In the genomic region with DNA sequence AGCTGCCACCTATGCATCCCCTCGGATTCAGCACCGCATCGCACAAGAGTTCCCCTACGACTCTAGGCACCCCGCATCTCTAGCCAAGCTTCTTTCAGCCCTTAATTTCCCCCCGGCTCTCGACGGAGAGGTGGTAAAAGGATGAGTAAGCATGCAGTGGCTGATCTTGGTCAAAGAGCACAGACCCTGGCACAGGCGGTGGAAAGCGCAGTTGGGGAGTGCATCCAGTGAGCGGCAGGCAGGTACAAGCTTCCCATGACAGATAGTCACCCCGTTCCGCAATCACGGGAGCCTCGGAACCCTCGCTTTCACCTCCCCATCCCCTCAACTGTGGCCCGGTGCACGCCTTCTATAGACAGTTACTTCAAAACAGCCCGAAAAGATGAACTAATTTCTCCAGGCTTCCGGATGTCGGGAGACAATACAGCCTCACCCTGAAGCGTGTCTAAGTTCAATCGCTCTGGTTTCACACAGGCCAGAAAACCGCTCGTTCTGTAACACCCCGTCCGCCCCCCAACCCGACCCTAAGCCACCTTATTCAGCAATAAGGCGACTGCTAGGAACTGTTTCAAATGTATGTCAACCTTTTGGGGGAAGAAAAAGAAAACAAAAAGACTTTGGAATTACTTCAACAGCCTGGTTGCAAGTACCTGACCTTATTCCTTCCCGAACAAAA, we compare ENCODE assay signal across 8 cellular contexts. TPM values are rescaled to one million over a fixed set of nuclear protein-coding genes. Genes with fewer than 3 reads are reported as not detected.
DNase-seq lines count a peak whose midpoint lies in the region; ATAC-seq and TF ChIP-seq lines count a peak whose summit lies in the region.

No MANE protein-coding gene starts in this region.

- no peak for ATAC-seq in IMR-90 (ENCODE audit: low read depth)
- no peak for ATAC-seq in lower lobe of right lung
- ATAC-seq in HG03139 (IDR thresholded peaks at IDR 0.05; ENCODE audit: unreplicated experiment): no peak
- no peak for ATAC-seq in GM18520 (IDR thresholded peaks at IDR 0.05; ENCODE audit: unreplicated experiment)

- POLR2A ChIA-PET in IMR-90 (lab: Charles Lee; ENCODE audit: unreplicated experiment): interaction anchor here (0.6 kb wide), 2 partner anchors 46 to 255 kb away, joined by 3 to 6 read pairs; no protein-coding TSS in a partner anchor

- H3K36me3 ChIP-seq in BLaER1: peaks cover 33% of the 10 kb centered on the region
- no peaks in the 10 kb centered on the region for H3K36me3 ChIP-seq in IMR-90 (ENCODE audit: control insufficient read depth, insufficient read depth, low read length)
- no peaks in the 10 kb centered on the region for H3K36me3 ChIP-seq in lower lobe of right lung

- H2BK120ac ChIP-seq in IMR-90 (ENCODE audit: low read depth, low read length): peak overlapping the region; percentile 48

- peak overlapping the region; percentile 85 for H3K4ac ChIP-seq in IMR-90 (ENCODE audit: low read depth, low read length)

- peak overlapping the region; percentile 97 for H3K56ac ChIP-seq in IMR-90 (ENCODE audit: extremely low read depth, insufficient read depth, low read length)

- peaks cover 17% of the 10 kb centered on the region for H3K36me3 Mint-ChIP-seq in dendritic cell treated with granulocyte-macrophage colony-stimulating factor and Interleukin-4, amounts not matched to agents 40 ng/mL and 50 ng/mL, for 4 days (ENCODE audit: low read depth)

- no peak overlapping the region for H3K18ac ChIP-seq in IMR-90 (ENCODE audit: low read depth, low read length)

- in situ Hi-C loops in IMR-90 (cut with MboI; ENCODE audit: low sequenced_read_pairs): no loop called here

- H3K4me1 ChIP-seq in BLaER1 (peaks cover 23% of the 10 kb centered on the region), IMR-90 (ENCODE audit: control insufficient read depth, insufficient read depth, low read length) (peaks cover 2% of the 10 kb centered on the region; the same call in 1 of the 2 replicates), lower lobe of right lung (peaks cover 57% of the 10 kb centered on the region)

- H3K4me3 ChIP-seq in BLaER1 (peak overlapping the region; percentile 98), IMR-90 (ENCODE audit: insufficient read depth, low read depth, low read length) (peak overlapping the region; percentile 74), lower lobe of right lung (peak overlapping the region; percentile 75)

- H4K5ac ChIP-seq in IMR-90 (ENCODE audit: low read depth, low read length): no peak overlapping the region

- peak; percentile 63; the same call in 1 of the 2 replicates for TF ChIP-seq POLR2A in IMR-90 (IDR thresholded peaks at IDR 0.05; ENCODE audit: low read depth, low read length)

- CTCF ChIA-PET in IMR-90 (lab: Yijun Ruan, JAX): interaction anchor here (0.6 kb wide), 1 partner anchor 31 kb away, joined by 3 read pairs; no protein-coding TSS in a partner anchor

- H3K27ac ChIP-seq in BLaER1: peak overlapping the region; percentile 99
- peak overlapping the region; percentile 76 for H3K27ac ChIP-seq in IMR-90 (ENCODE audit: insufficient read depth, low read length)
- H3K27ac ChIP-seq in lower lobe of right lung: peak overlapping the region; percentile 97

- intact Hi-C loops in IMR-90 (cut with micrococcal nuclease) (loop anchor here (2.0 kb wide), 3 partner anchors 57 to 241 kb away; no protein-coding TSS in a partner anchor), lower lobe of right lung (cut with DNase I) (no loop called here)
- intact Hi-C loops in dendritic cell treated with granulocyte-macrophage colony-stimulating factor and Interleukin-4, amounts not matched to agents 40 ng/mL and 50 ng/mL, for 4 days (cut with micrococcal nuclease): no loop called here

- 0% methylated on average over 2 of the region's 30 CpGs; no CpG with 5 or more reads in 1 of the 2 experiments for WGBS in IMR-90 (ENCODE audit: extremely low coverage in 2 of 2, insufficient read length in 1 of 2), 2 experiments

- peaks cover 3 to 43% of the 10 kb centered on the region in 2 experiments; a peak in 2 of 4 replicates for H3K79me1 ChIP-seq in IMR-90 (ENCODE audit: low read depth in 1 of 2, low read length in 2 of 2)

- H2AFZ ChIP-seq in IMR-90 (replicated peaks; ENCODE audit: low read length, poor library complexity): peak overlapping the region; percentile 85

- no peak overlapping the region for H2BK20ac ChIP-seq in IMR-90 (ENCODE audit: low read depth, low read length)

- DNase-seq in IMR-90: peak; percentile 48
- peak; percentile 77 for DNase-seq in activated CD4-positive, alpha-beta T cell treated with anti-CD3 and anti-CD28 coated beads for 48 hours
- DNase-seq in lower lobe of right lung: peak; percentile 66
- peak; percentile 26 to 43 (median 38) for DNase-seq in stimulated activated CD4-positive, alpha-beta T cell treated with anti-CD3 and anti-CD28 coated beads, TNF-alpha, amount 100 ng/mL, for 48 hours (ENCODE audit: low read depth in 3 of 3)

- dilution Hi-C loops in IMR-90 (cut with HindIII; ENCODE audit: low sequenced_read_pairs, unreplicated experiment): no loop called here

- H3K9me1 ChIP-seq in IMR-90 (ENCODE audit: insufficient read depth, low read length): peaks cover 9% of the 10 kb centered on the region

- H4K8ac ChIP-seq in IMR-90 (ENCODE audit: low read depth in 2 of 2, low read length in 2 of 2): peak overlapping the region; percentile 9 to 68; a peak in 1 of 4 replicates

- peaks cover 61% of the 10 kb centered on the region for H3K4me1 Mint-ChIP-seq in dendritic cell treated with granulocyte-macrophage colony-stimulating factor and Interleukin-4, amounts not matched to agents 40 ng/mL and 50 ng/mL, for 4 days (ENCODE audit: low read depth)

- BruUV-seq in IMR-90 (replicated peaks; lab: Mats Ljungman, UMichigan): no TSS peak

- H3K9ac ChIP-seq in BLaER1 (peak overlapping the region; percentile 100), IMR-90 (ENCODE audit: low read depth, low read length) (peak overlapping the region; percentile 86)

- peaks cover 3% of the 10 kb centered on the region for H3K27me3 Mint-ChIP-seq in dendritic cell treated with granulocyte-macrophage colony-stimulating factor and Interleukin-4, amounts not matched to agents 40 ng/mL and 50 ng/mL, for 4 days

- peak; percentile 42 for TF ChIP-seq RAD21 in IMR-90 (IDR thresholded peaks at IDR 0.05; ENCODE audit: low read length)

- no peaks in the 10 kb centered on the region for H3K9me3 Mint-ChIP-seq in dendritic cell treated with granulocyte-macrophage colony-stimulating factor and Interleukin-4, amounts not matched to agents 40 ng/mL and 50 ng/mL, for 4 days

- peak overlapping the region; percentile 76 for H2AK9ac ChIP-seq in IMR-90 (replicated peaks; ENCODE audit: low read depth, low read length, poor library complexity)

- TF ChIP-seq CTCF in IMR-90 (conservative IDR thresholded peaks at IDR 0.05; ENCODE audit: low read depth, low read length) (0 out of 2 replicates have a peak, but pooled peaks have one; percentile 8), lower lobe of right lung (IDR thresholded peaks at IDR 0.05) (no peak)

- no peaks in the 10 kb centered on the region for H3K27me3 ChIP-seq in BLaER1
- H3K27me3 ChIP-seq in IMR-90 (ENCODE audit: control insufficient read depth, insufficient read depth, low read length): no peaks in the 10 kb centered on the region
- H3K27me3 ChIP-seq in lower lobe of right lung (ENCODE audit: low read depth): no peaks in the 10 kb centered on the region

- peak overlapping the region; percentile 65 for H4K91ac ChIP-seq in IMR-90 (ENCODE audit: insufficient read depth, low read depth, low read length)

- peak overlapping the region; percentile 90 for H3K4me2 ChIP-seq in BLaER1
- peak overlapping the region; percentile 47 for H3K4me2 ChIP-seq in IMR-90 (ENCODE audit: low read depth, low read length)

- peak overlapping the region; percentile 90 for H2BK5ac ChIP-seq in IMR-90 (ENCODE audit: low read depth, low read length, poor library complexity, severe bottlenecking)

- H3K27ac Mint-ChIP-seq in dendritic cell treated with granulocyte-macrophage colony-stimulating factor and Interleukin-4, amounts not matched to agents 40 ng/mL and 50 ng/mL, for 4 days: peak overlapping the region; percentile 93

- peak overlapping the region; percentile 90 for H3K4me3 Mint-ChIP-seq in dendritic cell treated with granulocyte-macrophage colony-stimulating factor and Interleukin-4, amounts not matched to agents 40 ng/mL and 50 ng/mL, for 4 days

- H3K14ac ChIP-seq in IMR-90 (replicated peaks; ENCODE audit: low read depth, low read length): peak overlapping the region; percentile 86

- H2AK5ac ChIP-seq in IMR-90 (ENCODE audit: low read depth, low read length): peak overlapping the region; percentile 91

- H2BK15ac ChIP-seq in IMR-90 (ENCODE audit: low read depth, low read length): peak overlapping the region; percentile 52; the same call in 1 of the 3 replicates

- peaks cover 60% of the 10 kb centered on the region for H4K20me1 ChIP-seq in BLaER1
- H4K20me1 ChIP-seq in IMR-90 (ENCODE audit: insufficient read depth, low read length): peaks cover 56% of the 10 kb centered on the region

- H3K9me3 ChIP-seq in BLaER1: peaks cover 39% of the 10 kb centered on the region
- H3K9me3 ChIP-seq in IMR-90 (ENCODE audit: control insufficient read depth, insufficient read depth, low read length): no peaks in the 10 kb centered on the region
- no peaks in the 10 kb centered on the region for H3K9me3 ChIP-seq in lower lobe of right lung

- H3K23ac ChIP-seq in IMR-90 (ENCODE audit: low read depth, low read length): peak overlapping the region; percentile 98

TF ChIP-seq in IMR-90, 13 proteins besides CTCF, POLR2A, EP300 and RAD21 (continues in another document):
- TF ChIP-seq NFE2L2 (IDR thresholded peaks at IDR 0.05; ENCODE audit: low read depth, low read length) (no peak), MAZ (IDR thresholded peaks at IDR 0.05; ENCODE audit: borderline replicate concordance, low read depth, low read length) (0 out of 2 replicates have a peak, but pooled peaks have one; percentile 21), CEBPB (IDR thresholded peaks at IDR 0.05; ENCODE audit: low read depth, low read length) (no peak), FOS (IDR thresholded peaks at IDR 0.05; ENCODE audit: low read depth, low read length) (no peak), BHLHE40 (IDR thresholded peaks at IDR 0.05; ENCODE audit: low read depth, low read length) (0 out of 2 replicates have a peak, but pooled peaks have one; percentile 18), MXI1 (IDR thresholded peaks at IDR 0.05; ENCODE audit: borderline replicate concordance, low read depth, low read length) (0 out of 2 replicates have a peak, but pooled peaks have one; percentile 45)
- TF ChIP-seq, protein P1, sequence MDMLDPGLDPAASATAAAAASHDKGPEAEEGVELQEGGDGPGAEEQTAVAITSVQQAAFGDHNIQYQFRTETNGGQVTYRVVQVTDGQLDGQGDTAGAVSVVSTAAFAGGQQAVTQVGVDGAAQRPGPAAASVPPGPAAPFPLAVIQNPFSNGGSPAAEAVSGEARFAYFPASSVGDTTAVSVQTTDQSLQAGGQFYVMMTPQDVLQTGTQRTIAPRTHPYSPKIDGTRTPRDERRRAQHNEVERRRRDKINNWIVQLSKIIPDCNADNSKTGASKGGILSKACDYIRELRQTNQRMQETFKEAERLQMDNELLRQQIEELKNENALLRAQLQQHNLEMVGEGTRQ (IDR thresholded peaks at IDR 0.05; ENCODE audit: low read depth, low read length): no peak

RNA-seq across cellular contexts. Expression of a gene that starts 1.5 kb away (rescaled TPM):
- 19.7 and 45.5 TPM in 2 replicates for total RNA-seq in IMR-90 (2012; rRNA removed)
- polyA plus RNA-seq in IMR-90 (2012; rRNA removed): 56.8 and 67.2 TPM in 2 replicates
- polyA plus RNA-seq in IMR-90 (2012; cell fraction: cytosol; rRNA removed): 67.9 and 82.1 TPM in 2 replicates
- polyA plus RNA-seq in IMR-90 (2012; cell fraction: nucleus; rRNA removed; ENCODE audit: low replicate concordance): 15.7 and 32.1 TPM in 2 replicates
- 96.0 TPM for total RNA-seq in lower lobe of right lung
